24 cellular contexts compared by ENCODE assay signal in the genomic region with DNA sequence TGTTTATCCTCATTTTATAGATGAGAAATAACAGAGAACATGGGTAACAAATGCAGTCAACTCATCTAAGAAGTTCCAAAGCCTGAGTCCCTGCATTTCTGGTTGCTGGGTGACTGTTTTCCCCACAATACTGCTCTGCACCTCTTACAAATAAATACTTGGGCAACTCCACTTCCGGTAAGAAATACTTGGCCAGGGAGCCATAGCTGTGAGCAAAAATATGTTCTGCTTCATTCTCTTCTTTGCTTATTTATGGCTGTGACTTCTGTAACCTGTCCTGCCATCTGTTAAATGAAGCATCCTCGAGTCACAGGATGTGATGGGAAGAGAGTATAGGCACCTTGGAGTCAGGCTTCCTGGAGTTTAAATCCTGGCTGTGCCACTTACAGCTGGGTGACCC. TPM values are rescaled to one million over a fixed set of nuclear protein-coding genes. Genes with fewer than 3 reads are reported as not detected.
DNase-seq lines count a peak whose midpoint lies in the region; ATAC-seq, FAIRE-seq and TF ChIP-seq lines count a peak whose summit lies in the region.
"Had no signal": no experiment of that assay in that cellular context is flagged by ENCODE, and none has a peak within 500 bp of the region (broad histone marks: within the 10 kb centered on the region; RNA-seq: fewer than 3 reads in every experiment).

No MANE protein-coding gene starts in this region.

- H3K9me3 Mint-ChIP-seq in HFFc6 (peaks cover 13% of the 10 kb centered on the region), astrocyte (ENCODE audit: unreplicated experiment) (peaks cover 17% of the 10 kb centered on the region)

- no peaks in the 10 kb centered on the region for H3K27me3 ChIP-seq in BJ (ENCODE audit: control insufficient read depth, insufficient read depth, low read length)
- no peaks in the 10 kb centered on the region for H3K27me3 ChIP-seq in astrocyte (ENCODE audit: insufficient read depth, low read length)
- H3K27me3 ChIP-seq in HepG2 (ENCODE audit: control insufficient read depth in 1 of 2, insufficient read depth in 2 of 2, low read length in 2 of 2) = peaks cover 0 to 1% of the 10 kb centered on the region in 2 experiments; a peak in 3 of 5 replicates
- H3K27me3 ChIP-seq: MG63, suprapubic skin had no signal

- H3K36me3 ChIP-seq in BJ (ENCODE audit: control insufficient read depth, insufficient read depth, low read length) = no peaks in the 10 kb centered on the region
- no peaks in the 10 kb centered on the region for H3K36me3 ChIP-seq in astrocyte (ENCODE audit: insufficient read depth, low read length)
- no peaks in the 10 kb centered on the region for H3K36me3 ChIP-seq in HepG2 (replicated peaks in 1 of 2; ENCODE audit: control insufficient read depth in 1 of 2, insufficient read depth in 2 of 2, low read length in 2 of 2)
- H3K36me3 ChIP-seq: MG63, prostate gland, suprapubic skin had no signal

- peaks cover 13% of the 10 kb centered on the region for H3K4me1 ChIP-seq in astrocyte (ENCODE audit: insufficient read depth, low read length)
- peaks cover 10% of the 10 kb centered on the region for H3K4me1 ChIP-seq in HepG2 (ENCODE audit: insufficient read depth, low read length)
- H3K4me1 ChIP-seq: prostate gland, suprapubic skin had no signal

- H3K4me3 ChIP-seq in BJ (ENCODE audit: low read depth, low read length) (no peak overlapping the region), astrocyte (ENCODE audit: insufficient read depth, low read depth, low read length) (no peak overlapping the region), HepG2 (replicated peaks in 1 of 3; ENCODE audit: insufficient read depth in 1 of 3, low read depth in 2 of 3, low read length in 3 of 3) (no peak overlapping the region)
- H3K4me3 ChIP-seq: MG63, prostate gland, skin epidermis, suprapubic skin had no signal

- H3K4me2 ChIP-seq in astrocyte (ENCODE audit: low read length) (no peak overlapping the region), HepG2 (ENCODE audit: low read depth, low read length) (no peak overlapping the region)

- H3K9me3 ChIP-seq in astrocyte (ENCODE audit: insufficient read depth, low read depth, low read length) = no peaks in the 10 kb centered on the region
- H3K9me3 ChIP-seq in HepG2 (ENCODE audit: low read length) = no peaks in the 10 kb centered on the region
- H3K9me3 ChIP-seq: prostate gland had no signal

- H3K27me3 Mint-ChIP-seq in HFFc6 (ENCODE audit: insufficient read depth) (no peaks in the 10 kb centered on the region), astrocyte (ENCODE audit: low read depth, unreplicated experiment) (no peaks in the 10 kb centered on the region)

- POLR2A ChIA-PET in BJ (lab: Charles Lee) = no interaction called here
- POLR2A ChIA-PET in HepG2 (lab: Yijun Ruan, JAX) = no interaction called here

- H2AFZ ChIP-seq in astrocyte (ENCODE audit: low read depth, low read length) (no peak overlapping the region), HepG2 (ENCODE audit: low read length) (no peak overlapping the region)

- H3K9ac ChIP-seq in astrocyte (ENCODE audit: low read length) (no peak overlapping the region), HepG2 (ENCODE audit: insufficient read depth, low read depth, low read length) (no peak overlapping the region)

- in situ Hi-C loops in HepG2 (cut with HindIII; ENCODE audit: extremely low pct_ligation_motif_present, low pct_unique_long_range_greater_than_20kb) = no loop called here

- FAIRE-seq in astrocyte (lab: Jason Lieb, UNC) (no peak), HepG2 (lab: Jason Lieb, UNC) (no peak)

- H3K79me2 ChIP-seq in astrocyte (ENCODE audit: insufficient read depth, low read length) (no peaks in the 10 kb centered on the region), HepG2 (ENCODE audit: insufficient read depth, low read length) (no peaks in the 10 kb centered on the region)

- no peak for TF ChIP-seq EP300 in HepG2 (IDR thresholded peaks at IDR 0.05; ENCODE audit: low read depth in 2 of 2, low read length in 2 of 2)
- no peak for TF ChIP-seq EP300 in HepG2 (CRISPR knock-in tag; IDR thresholded peaks at IDR 0.05; ENCODE audit: borderline replicate concordance)

- H4K20me1 ChIP-seq in astrocyte (ENCODE audit: insufficient read depth, low read length) (no peaks in the 10 kb centered on the region), HepG2 (ENCODE audit: insufficient read depth, low read length) (no peaks in the 10 kb centered on the region)

- peaks cover 83% of the 10 kb centered on the region for H3K4me1 Mint-ChIP-seq in HFFc6 (ENCODE audit: low read depth)
- H3K4me1 Mint-ChIP-seq in astrocyte (ENCODE audit: low read depth, unreplicated experiment) = peaks cover 18% of the 10 kb centered on the region
- H3K4me1 Mint-ChIP-seq: activated CD4-positive, alpha-beta memory T cell treated with anti-CD3 and anti-CD28 coated beads, Interleukin-2, amount 10 ng/mL, durations not matched to agents 7 days and 5 days; activated naive CD8-positive, alpha-beta T cell treated with anti-CD3 and anti-CD28 coated beads, Interleukin-2, amount 50 U/mL, for 24 hours; neural crest cell; stimulated activated memory B cell treated with anti-CD40 and anti-IgM and Interleukin-4, amounts not matched to agents 10 μg/mL and 1 μg/mL and 100 μg/mL, for 72 hours had no signal

- no peak for TF ChIP-seq POLR2A in HepG2 (IDR thresholded peaks at IDR 0.05; ENCODE audit: insufficient read depth in 1 of 2, low read depth in 2 of 2, low read length in 2 of 2)

- peak; percentile 62 for DNase-seq in BJ (ENCODE audit: low read depth)
- peak; percentile 41 for DNase-seq in HFFc6
- DNase-seq in astrocyte (ENCODE audit: low read depth) = peak; percentile 53
- DNase-seq in iris pigment epithelial cell (ENCODE audit: low read depth) = peak; percentile 64
- DNase-seq in HepG2 (ENCODE audit: low spot score) = no peak
- DNase-seq: activated CD4-positive, alpha-beta memory T cell treated with anti-CD3 and anti-CD28 coated beads, Interleukin-2, amount 10 ng/mL, durations not matched to agents 7 days and 5 days; activated effector memory CD4-positive, alpha-beta T cell treated with Interleukin-2 at 50 U/mL for 16 hours; activated naive CD8-positive, alpha-beta T cell treated with anti-CD3 and anti-CD28 coated beads, Interleukin-2, amount 50 U/mL, for 24 hours; CD4-positive, alpha-beta T cell; hippocampal formation; left ventricle myocardium superior; MG63; NCI-H1436 treated with DMSO at 0.1 percent for 48 hours; SHP77; stimulated activated CD4-positive, alpha-beta T cell treated with anti-CD3 and anti-CD28 coated beads, Interleukin-2, amount 100 ng/mL, for 24 hours had no signal

- TF ChIP-seq CTCF in BJ (IDR thresholded peaks at IDR 0.05; ENCODE audit: insufficient read depth, low read depth, low read length) (no peak), HFFc6 (IDR thresholded peaks at IDR 0.05) (no peak), astrocyte (IDR thresholded peaks at IDR 0.05; ENCODE audit: insufficient read depth, low read depth, low read length) (no peak), HepG2 (CRISPR knock-in tag; IDR thresholded peaks at IDR 0.05) (no peak)

- H3K36me3 Mint-ChIP-seq in HFFc6 (ENCODE audit: low read depth) (peaks cover 25% of the 10 kb centered on the region), astrocyte (ENCODE audit: low read depth, unreplicated experiment) (peaks cover 4% of the 10 kb centered on the region)
- H3K36me3 Mint-ChIP-seq: stimulated activated memory B cell treated with anti-CD40 and anti-IgM and Interleukin-4, amounts not matched to agents 10 μg/mL and 1 μg/mL and 100 μg/mL, for 72 hours had no signal

- intact Hi-C loops in HepG2 (cut with micrococcal nuclease; ENCODE audit: unreplicated experiment) = no loop called here

- CTCF ChIA-PET in BJ (lab: Yijun Ruan, JAX) = no interaction called here
- CTCF ChIA-PET in HepG2 (lab: Yijun Ruan, JAX; ENCODE audit: low intra/inter-chr PET ratio, low total read pairs) = no interaction called here

- ATAC-seq in HepG2 = no peak
- ATAC-seq in HG02884 (IDR thresholded peaks at IDR 0.05; ENCODE audit: unreplicated experiment) = no peak
- ATAC-seq in GM18858 (IDR thresholded peaks at IDR 0.05; ENCODE audit: unreplicated experiment) = no peak
- ATAC-seq in GM18498 (IDR thresholded peaks at IDR 0.05; ENCODE audit: unreplicated experiment) = no peak
- ATAC-seq: activated CD4-positive, CD25-positive, alpha-beta regulatory T cell treated with anti-CD3 and anti-CD28 coated beads, Interleukin-2, amount 50 U/mL, for 24 hours; activated naive CD8-positive, alpha-beta T cell treated with anti-CD3 and anti-CD28 coated beads, Interleukin-2, amount 50 U/mL, for 24 hours; left ventricle myocardium superior; stimulated activated memory B cell treated with anti-CD40 and anti-IgM and Interleukin-4, amounts not matched to agents 10 μg/mL and 1 μg/mL and 100 μg/mL, for 72 hours had no signal

- peak overlapping the region; percentile 86 for H3K27ac Mint-ChIP-seq in HFFc6
- no peak overlapping the region for H3K27ac Mint-ChIP-seq in astrocyte (ENCODE audit: unreplicated experiment)
- H3K27ac Mint-ChIP-seq: activated CD4-positive, alpha-beta memory T cell treated with anti-CD3 and anti-CD28 coated beads, Interleukin-2, amount 10 ng/mL, durations not matched to agents 7 days and 5 days; activated naive CD8-positive, alpha-beta T cell treated with anti-CD3 and anti-CD28 coated beads, Interleukin-2, amount 50 U/mL, for 24 hours; CD4-positive, alpha-beta T cell; stimulated activated memory B cell treated with anti-CD40 and anti-IgM and Interleukin-4, amounts not matched to agents 10 μg/mL and 1 μg/mL and 100 μg/mL, for 72 hours had no signal

- no peak overlapping the region; the same call in 1 of the 2 replicates for H3K4me3 Mint-ChIP-seq in HFFc6
- H3K4me3 Mint-ChIP-seq in astrocyte (ENCODE audit: unreplicated experiment) = no peak overlapping the region
- H3K4me3 Mint-ChIP-seq: activated CD4-positive, alpha-beta memory T cell treated with anti-CD3 and anti-CD28 coated beads, Interleukin-2, amount 10 ng/mL, durations not matched to agents 7 days and 5 days; activated naive CD8-positive, alpha-beta T cell treated with anti-CD3 and anti-CD28 coated beads, Interleukin-2, amount 50 U/mL, for 24 hours; CD4-positive, alpha-beta T cell; neural crest cell; stimulated activated memory B cell treated with anti-CD40 and anti-IgM and Interleukin-4, amounts not matched to agents 10 μg/mL and 1 μg/mL and 100 μg/mL, for 72 hours had no signal

- TF ChIP-seq RAD21 in HepG2 (CRISPR knock-in tag; IDR thresholded peaks at IDR 0.05) = no peak

- BruUV-seq in HepG2 (replicated peaks; lab: Mats Ljungman, UMichigan) = no TSS peak

- 46% methylated on average over 2 of the region's 2 CpGs for WGBS in HepG2 (ENCODE audit: low lambda C conversion rate)

- H3K27ac ChIP-seq in astrocyte (ENCODE audit: low read depth, low read length) (no peak overlapping the region), HepG2 (ENCODE audit: extremely low read length, insufficient read depth, low read length) (no peak overlapping the region)
- H3K27ac ChIP-seq: prostate gland, skin epidermis, suprapubic skin had no signal

RNA-seq across cellular contexts. Expression of a gene that starts 49.9 kb away (rescaled TPM):
- polyA plus RNA-seq in BJ (2011; rRNA removed) = 0.81 and 1.3 TPM in 2 replicates
- 0.52 and 0.82 TPM in 2 replicates for polyA minus RNA-seq in BJ (2011; rRNA and poly(A)+ RNA removed)
- total RNA-seq in HFFc6 (2021; fragmentation: NEBNext Ultra II Directional; extraction: Animal tissue kit (Norgen Biotek cat#: 25700)) = 1 to 10 TPM in 5 of 6 experiments, under 1 TPM in 1; 0.85 to 8.3 (median 7.1) TPM
- total RNA-seq in astrocyte = 20.5 and 21.5 TPM in 2 replicates
- total RNA-seq in HepG2 (2016; rRNA removed; fragmentation: Illumina TruSeq; extraction: Trizol) = 0.20 and 0.46 TPM in 2 replicates
- total RNA-seq in HepG2 (2016; cell fraction: cytosol; rRNA removed; fragmentation: Illumina TruSeq; extraction: Trizol; ENCODE audit: low read depth) = 0.10 TPM in 1 of 2 replicates, not detected in the other
- 0.19 and 0.56 TPM in 2 replicates for total RNA-seq in HepG2 (2016; cell fraction: insoluble cytoplasmic fraction; rRNA removed; fragmentation: Illumina TruSeq; extraction: Trizol)
- total RNA-seq in HepG2 (2016; cell fraction: membrane; rRNA removed; fragmentation: Illumina TruSeq; extraction: Trizol) = 0.10 and 0.25 TPM in 2 replicates
- 0.56 and 1.2 TPM in 2 replicates for total RNA-seq in HepG2 (2016; cell fraction: nucleus; rRNA removed; fragmentation: Illumina TruSeq; extraction: Trizol)
- polyA plus RNA-seq in HepG2 (2011; rRNA removed) = 0.17 and 0.24 TPM in 2 replicates
- 0.05 and 0.17 TPM in 2 replicates for polyA plus RNA-seq in HepG2 (2011; cell fraction: cytosol; rRNA removed)
- polyA plus RNA-seq in HepG2 (2011; cell fraction: nucleus; rRNA removed) = 0.29 and 0.45 TPM in 2 replicates
- 0.08 and 0.44 TPM in 2 replicates for polyA plus RNA-seq in HepG2 (2012)
- polyA plus RNA-seq in HepG2 (2016; cell fraction: cytosol; fragmentation: Illumina TruSeq; extraction: Trizol; ENCODE audit: low read depth) = 0.05 and 0.06 TPM in 2 replicates
- 0.14 and 0.35 TPM in 2 replicates for polyA plus RNA-seq in HepG2 (2016; cell fraction: insoluble cytoplasmic fraction; fragmentation: Illumina TruSeq; extraction: Trizol; ENCODE audit: low read depth)
- 0.16 and 0.28 TPM in 2 replicates for polyA plus RNA-seq in HepG2 (2016; cell fraction: membrane; fragmentation: Illumina TruSeq; extraction: Trizol; ENCODE audit: low read depth)
- polyA plus RNA-seq in HepG2 (2016; cell fraction: nucleus; fragmentation: Illumina TruSeq; extraction: Trizol; ENCODE audit: insufficient read depth, low read depth) = 1.2 and 1.3 TPM in 2 replicates
- 0.16 TPM in 1 of 2 replicates, not detected in the other for polyA minus RNA-seq in HepG2 (2011; rRNA and poly(A)+ RNA removed; ENCODE audit: low replicate concordance)
- 0.18 and 0.30 TPM in 2 replicates for polyA minus RNA-seq in HepG2 (2011; cell fraction: cytosol; rRNA and poly(A)+ RNA removed)
- polyA minus RNA-seq in HepG2 (2011; cell fraction: nucleus; rRNA and poly(A)+ RNA removed) = 0.39 and 0.75 TPM in 2 replicates
- total RNA-seq: activated CD4-positive, alpha-beta memory T cell treated with anti-CD3 and anti-CD28 coated beads, Interleukin-2, amount 10 ng/mL, durations not matched to agents 7 days and 5 days; CD4-positive, alpha-beta T cell had no signal
